10 cellular contexts compared by ENCODE assay signal in genomic region chr4:151865327-151865726, GRCh38.
DNase-seq lines count a peak whose midpoint lies in the region; ATAC-seq lines count a peak whose summit lies in the region.
"Had no signal": no experiment of that assay in that cellular context is flagged by ENCODE, and none has a peak within 500 bp of the region (broad histone marks: within the 10 kb centered on the region; RNA-seq: fewer than 3 reads in every experiment).

No MANE protein-coding gene starts in this region.

- no peak overlapping the region for H3K27ac ChIP-seq in Karpas-422 (ENCODE audit: low read length)

- H4K20me1 ChIP-seq in Karpas-422 (ENCODE audit: insufficient read depth, low read depth, low read length) = no peaks in the 10 kb centered on the region

- H3K4me3 ChIP-seq in Karpas-422 (ENCODE audit: low read length) = no peak overlapping the region

- no peaks in the 10 kb centered on the region for H3K36me3 ChIP-seq in Karpas-422 (ENCODE audit: insufficient read depth, low read length)

- peaks cover 2% of the 10 kb centered on the region; the same call in 1 of the 2 replicates for H3K27me3 ChIP-seq in Karpas-422 (ENCODE audit: low read length)

- no peak overlapping the region for H3K9ac ChIP-seq in Karpas-422 (ENCODE audit: low read length)

- H3K27ac Mint-ChIP-seq in dendritic cell treated with granulocyte-macrophage colony-stimulating factor and Interleukin-4, amounts not matched to agents 40 ng/mL and 50 ng/mL, for 4 days = peak overlapping the region; percentile 67
- H3K27ac Mint-ChIP-seq: activated CD4-positive, alpha-beta T cell treated with anti-CD3 and anti-CD28 coated beads, Interleukin-2, amount 10 ng/mL, durations not matched to agents 7 days and 5 days had no signal

- ATAC-seq in HG02870 (IDR thresholded peaks at IDR 0.05; ENCODE audit: unreplicated experiment) = no peak

- H3K9me3 Mint-ChIP-seq in dendritic cell treated with granulocyte-macrophage colony-stimulating factor and Interleukin-4, amounts not matched to agents 40 ng/mL and 50 ng/mL, for 4 days = peaks cover 8% of the 10 kb centered on the region

- no peaks in the 10 kb centered on the region for H3K9me2 ChIP-seq in Karpas-422 (replicated peaks; ENCODE audit: insufficient read depth, low read length)

- H3K36me3 Mint-ChIP-seq in dendritic cell treated with granulocyte-macrophage colony-stimulating factor and Interleukin-4, amounts not matched to agents 40 ng/mL and 50 ng/mL, for 4 days (ENCODE audit: low read depth) = peaks cover 7% of the 10 kb centered on the region

- peak overlapping the region; percentile 13 for H3K4me3 Mint-ChIP-seq in dendritic cell treated with granulocyte-macrophage colony-stimulating factor and Interleukin-4, amounts not matched to agents 40 ng/mL and 50 ng/mL, for 4 days
- H3K4me3 Mint-ChIP-seq: activated CD4-positive, alpha-beta T cell treated with anti-CD3 and anti-CD28 coated beads, Interleukin-2, amount 10 ng/mL, durations not matched to agents 7 days and 5 days had no signal

- H2AFZ ChIP-seq in Karpas-422 (ENCODE audit: low read length) = no peak overlapping the region

- no peak overlapping the region for H3K4me2 ChIP-seq in Karpas-422 (ENCODE audit: low read depth, low read length, poor library complexity, severe bottlenecking)

- peaks cover 9% of the 10 kb centered on the region for H3K27me3 Mint-ChIP-seq in dendritic cell treated with granulocyte-macrophage colony-stimulating factor and Interleukin-4, amounts not matched to agents 40 ng/mL and 50 ng/mL, for 4 days

- H3K4me1 ChIP-seq in Karpas-422 (ENCODE audit: low read length) = no peaks in the 10 kb centered on the region

- DNase-seq in EH (ENCODE audit: low read depth) = peak; percentile 4
- DNase-seq in NCI-H2171 treated with DMSO at 0.1 percent for 48 hours (lab: John Stamatoyannopoulos, UW) = peak; percentile 85
- DNase-seq in posterior vena cava (ENCODE audit: low spot score) = peak; percentile 88
- DNase-seq in NK-92 treated with Interleukin-12 subunit alpha and Interleukin-12 subunit beta, amount 100 ng/mL, for 24 hours (lab: John Stamatoyannopoulos, UW) = no peak
- no peak for DNase-seq in Karpas-422
- no peak for DNase-seq in stimulated activated CD4-positive, alpha-beta T cell treated with anti-CD3 and anti-CD28 coated beads, Interleukin-15, amount 100 ng/mL, for 24 hours
- DNase-seq: activated CD4-positive, alpha-beta T cell treated with anti-CD3 and anti-CD28 coated beads, Interleukin-2, amount 10 ng/mL, durations not matched to agents 7 days and 5 days; stimulated activated CD4-positive, alpha-beta T cell treated with anti-CD3 and anti-CD28 coated beads, Interleukin-2, amount 100 ng/mL, for 48 hours had no signal

- H3K79me2 ChIP-seq in Karpas-422 (ENCODE audit: low read length) = no peaks in the 10 kb centered on the region

- H3K9me3 ChIP-seq in Karpas-422 (ENCODE audit: low read length) = no peaks in the 10 kb centered on the region

- intact Hi-C loops in dendritic cell treated with granulocyte-macrophage colony-stimulating factor and Interleukin-4, amounts not matched to agents 40 ng/mL and 50 ng/mL, for 4 days (cut with micrococcal nuclease) = no loop called here
- intact Hi-C loops in posterior vena cava (cut with DNase I) = no loop called here

- peaks cover 37% of the 10 kb centered on the region for H3K4me1 Mint-ChIP-seq in dendritic cell treated with granulocyte-macrophage colony-stimulating factor and Interleukin-4, amounts not matched to agents 40 ng/mL and 50 ng/mL, for 4 days (ENCODE audit: low read depth)

Comparison
In these comparisons a context has a peak if more than half of its experiments do, and no peak if none do; other contexts are left out.
1. DNase-seq: peak in EH (single experiment), NCI-H2171 treated with DMSO at 0.1 percent for 48 hours (single experiment) and posterior vena cava (single experiment); none in NK-92 treated with Interleukin-12 subunit alpha and Interleukin-12 subunit beta, amount 100 ng/mL, for 24 hours (single experiment), Karpas-422 (single experiment) and stimulated activated CD4-positive, alpha-beta T cell treated with anti-CD3 and anti-CD28 coated beads, Interleukin-15, amount 100 ng/mL, for 24 hours (single experiment).